28 cellular contexts compared by ENCODE assay signal in the genomic region with DNA sequence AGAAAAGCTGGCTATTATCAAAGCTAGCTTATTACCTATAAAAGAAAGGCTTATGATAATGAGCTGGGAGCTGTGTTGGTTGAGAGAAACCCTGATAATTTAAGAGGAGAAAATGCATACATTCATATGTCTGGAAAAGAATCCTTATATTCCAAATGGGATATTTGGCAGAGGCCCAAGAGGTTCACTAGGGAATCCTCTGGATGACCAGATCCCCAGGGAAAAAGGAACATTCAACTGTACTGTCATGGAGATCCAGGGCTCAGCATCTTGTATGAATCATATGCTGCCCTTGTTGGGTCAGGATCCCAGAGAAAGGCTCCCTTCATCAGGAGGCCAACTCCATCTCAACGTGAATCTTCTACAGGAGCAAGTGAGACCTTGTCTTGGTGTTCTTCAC.
"Had no signal": no experiment of that assay in that cellular context is flagged by ENCODE, and none has a peak within 500 bp of the region (broad histone marks: within the 10 kb centered on the region; RNA-seq: fewer than 3 reads in every experiment).

No MANE protein-coding gene starts in this region.

- ATAC-seq: activated T-cell treated with anti-CD3 and anti-CD28 coated beads, Interleukin-2, amount 50 U/mL, for 4 hours; Panc1 had no signal

- H3K27me3 ChIP-seq: MG63, SJCRH30 had no signal

- H3K9me3 ChIP-seq: MG63, SJCRH30, SK-N-SH had no signal

- DNase-seq: activated CD4-positive, alpha-beta memory T cell treated with anti-CD3 and anti-CD28 coated beads for 36 hours; activated CD4-positive, alpha-beta T cell treated with anti-CD3 and anti-CD28 coated beads, Interleukin-2, amount 10 ng/mL, durations not matched to agents 7 days and 5 days; activated CD4-positive, CD25-positive, alpha-beta regulatory T cell; activated CD8-positive, alpha-beta memory T cell treated with anti-CD3 and anti-CD28 coated beads for 24 hours; activated effector memory CD4-positive, alpha-beta T cell treated with anti-CD3 and anti-CD28 coated beads, Interleukin-2, amount 50 U/mL, for 16 hours; activated naive CD4-positive, alpha-beta T cell treated with Interleukin-2 at 50 U/mL for 16 hours; activated T-cell treated with anti-CD3 and anti-CD28 coated beads, Interleukin-2, amount 50 U/mL, for 4 hours; amygdala; cerebellar nuclear complex; MG63; MV-4-11; NCI-H1105; NCI-H1436; NCI-H1694 treated with DMSO at 0.1 percent for 48 hours; NCI-H2081; NCI-H446 treated with DMSO at 0.1 percent for 48 hours; NCI-H524 treated with DMSO at 0.1 percent for 48 hours; NCI-H774; NK-92 treated with Interleukin-12 subunit alpha and Interleukin-12 subunit beta, amount 100 ng/mL, for 24 hours; OCI-M1; Right ventricle myocardium superior; SK-N-SH; T-helper 1 cell had no signal

- H3K27ac ChIP-seq: cardiac muscle cell, RWPE1, SJCRH30, VCaP had no signal

- H3K4me3 ChIP-seq: cardiac muscle cell, MG63, SJCRH30 had no signal

- H3K4me1 ChIP-seq: SJCRH30 had no signal

- H3K36me3 ChIP-seq: cardiac muscle cell, MG63, SJCRH30 had no signal
